In the genomic region with DNA sequence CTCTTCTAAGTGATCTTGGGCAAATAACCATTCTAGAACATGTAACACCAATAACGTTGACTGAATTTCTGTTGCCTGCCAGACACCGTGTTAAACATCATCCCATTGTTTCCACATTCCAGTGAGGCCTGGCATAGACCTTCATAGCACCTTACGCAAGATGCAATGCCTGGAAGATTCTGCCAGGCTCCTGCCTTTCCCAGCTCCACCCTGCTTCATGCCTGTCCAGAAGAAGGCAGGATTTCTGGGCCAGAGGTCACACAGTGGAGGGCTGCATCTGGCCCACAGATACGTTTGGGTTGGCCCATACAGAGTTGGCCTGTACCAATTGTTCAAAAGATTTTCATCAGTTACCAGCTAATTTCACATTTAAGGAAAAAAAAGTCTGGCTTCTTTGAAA, we compare ENCODE assay signal across 27 cellular contexts. TPM values are rescaled to one million over a fixed set of nuclear protein-coding genes. Genes with fewer than 3 reads are reported as not detected.
"Had no signal": no experiment of that assay in that cellular context is flagged by ENCODE, and none has a peak within 500 bp of the region (broad histone marks: within the 10 kb centered on the region; RNA-seq: fewer than 3 reads in every experiment).

No MANE protein-coding gene starts in this region.

- H3K36me3 ChIP-seq: brain microvascular endothelial cell, left lung, neural progenitor cell, tibial artery had no signal

- H3K27me3 ChIP-seq: brain microvascular endothelial cell had no signal

- H3K27ac ChIP-seq: brain microvascular endothelial cell, left lung, neural progenitor cell, tibial artery, VCaP had no signal

- H3K9ac ChIP-seq: neural progenitor cell had no signal

- H3K4me1 ChIP-seq: left lung, tibial artery had no signal

- DNase-seq: activated CD4-positive, alpha-beta memory T cell treated with anti-CD3 and anti-CD28 coated beads, Interleukin-2, amount 10 ng/mL, durations not matched to agents 7 days and 5 days; activated CD4-positive, alpha-beta T cell treated with anti-CD3 and anti-CD28 coated beads, Interleukin-2, amount 10 ng/mL, durations not matched to agents 24 days and 14 days; activated effector memory CD4-positive, alpha-beta T cell treated with anti-CD3 and anti-CD28 coated beads, Interleukin-2, amount 50 U/mL, for 16 hours; activated naive CD4-positive, alpha-beta T cell treated with anti-CD3 and anti-CD28 coated beads, Interleukin-2, amount 50 U/mL, for 16 hours; activated naive CD8-positive, alpha-beta T cell treated with anti-CD3 and anti-CD28 coated beads, Interleukin-2, amount 50 U/mL, for 24 hours; anterior cingulate cortex; brain microvascular endothelial cell; central memory CD4-positive, alpha-beta T cell; effector memory CD4-positive, alpha-beta T cell; glutamatergic neuron; hippocampal formation; kidney glomerular epithelial cell; left lung; naive thymus-derived CD8-positive, alpha-beta T cell; stimulated activated CD4-positive, alpha-beta T cell treated with anti-CD3 and anti-CD28 coated beads, Interleukin-12 subunit alpha, Interleukin-12 subunit beta, amount 100 ng/mL, for 4 hours; tibial artery had no signal

- ATAC-seq: activated CD4-positive, CD25-positive, alpha-beta regulatory T cell treated with anti-CD3 and anti-CD28 coated beads, Interleukin-2, amount 50 U/mL, for 24 hours; activated naive CD8-positive, alpha-beta T cell treated with anti-CD3 and anti-CD28 coated beads, Interleukin-2, amount 50 U/mL, for 24 hours; left lung; naive thymus-derived CD8-positive, alpha-beta T cell had no signal

- H3K9me3 ChIP-seq: left lung, tibial artery had no signal

- H3K4me2 ChIP-seq: neural progenitor cell had no signal

- H2AFZ ChIP-seq: neural progenitor cell had no signal

- H3K4me3 ChIP-seq: left lung, lung, neural progenitor cell, tibial artery had no signal

RNA-seq across cellular contexts. Expression of gene EN1, which starts 46.3 kb away (rescaled TPM):
- total RNA-seq: activated CD4-positive, alpha-beta memory T cell treated with anti-CD3 and anti-CD28 coated beads, Interleukin-2, amount 10 ng/mL, durations not matched to agents 7 days and 5 days; activated CD4-positive, alpha-beta T cell treated with anti-CD3 and anti-CD28 coated beads, Interleukin-2, amount 10 ng/mL, durations not matched to agents 24 days and 14 days; dermis microvascular lymphatic vessel endothelial cell; endothelial cell of umbilical vein; fibroblast of lung; frontal cortex; left lung; lung; naive thymus-derived CD8-positive, alpha-beta T cell; osteocyte; T-helper 2 cell treated with Interferon-gamma antibody and Interleukin-4, amounts not matched to agents 100 ng/mL and 5 ng/mL, for 36 hours; urinary bladder had no signal
